ENCODE assay signal across 8 cellular contexts in genomic region chr10:9402067-9402466, GRCh38.
DNase-seq lines count a peak whose midpoint lies in the region; ATAC-seq, FAIRE-seq and TF ChIP-seq lines count a peak whose summit lies in the region.
"Not testable (repeated sequence)": the region's sequence is repeated elsewhere in the genome, so short reads cannot be mapped to it uniquely, and the experiment has no call there.

No MANE protein-coding gene starts in this region.

- TF ChIP-seq CTCF in GM23338 (conservative IDR thresholded peaks at IDR 0.05; ENCODE audit: low read depth in 2 of 2), result peak; percentile 25 to 56; a peak in 3 of 4 replicates
- 0 out of 2 replicates have a peak, but pooled peaks have one; percentile 20 for TF ChIP-seq CTCF in WTC11 (IDR thresholded peaks at IDR 0.05)

- not testable (repeated sequence) for H3K4me2 ChIP-seq in GM23338

- not testable (repeated sequence) for H4K20me1 ChIP-seq in GM23338 (replicated peaks; ENCODE audit: insufficient read depth)

- H3K27me3 ChIP-seq in GM23338 (ENCODE audit: insufficient read depth), result not testable (repeated sequence)

- POLR2A ChIA-PET in WTC11 (lab: Charles Lee), result not testable (repeated sequence)

- not testable (repeated sequence) for H3K4me3 ChIP-seq in GM23338

- not testable (repeated sequence) for H3F3A ChIP-seq in GM23338 (replicated peaks; ENCODE audit: low read depth)

- not testable (repeated sequence) for H3K36me3 ChIP-seq in GM23338 (ENCODE audit: insufficient read depth)

- H2AFZ ChIP-seq in GM23338, result not testable (repeated sequence)

- CTCF ChIA-PET in WTC11 (lab: Charles Lee), result not testable (repeated sequence)

- not testable (repeated sequence) for H3K9me2 ChIP-seq in GM23338 (ENCODE audit: insufficient read depth)

- H3K4me1 ChIP-seq in GM23338 (ENCODE audit: insufficient read depth), result not testable (repeated sequence)

- not testable (repeated sequence) for FAIRE-seq in urothelium cell line (lab: Jason Lieb, UNC)

- H3K4me3 Mint-ChIP-seq in GM23338, WTC11: not testable (repeated sequence)

- DNase-seq in DMS114 treated with DMSO at 0.1 percent for 48 hours (lab: John Stamatoyannopoulos, UW; ENCODE audit: unreplicated experiment) (peak; percentile 10), GM23338 (ENCODE audit: low spot score) (peak; percentile 30), NCI-H1105 treated with DMSO at 0.1 percent for 48 hours (lab: John Stamatoyannopoulos, UW) (peak; percentile 17), NCI-H774 (lab: John Stamatoyannopoulos, UW) (peak; percentile 4), RPMI8226 (peak; percentile 23), WTC11 (ENCODE audit: low spot score) (peak; percentile 48), islet precursor cell (peak; percentile 65), urothelium cell line (ENCODE audit: low spot score) (peak; percentile 8)

- not testable (repeated sequence) for H3K27ac Mint-ChIP-seq in GM23338, WTC11

- H3K4me1 Mint-ChIP-seq in GM23338, WTC11: not testable (repeated sequence)

- peaks cover 20% of the 10 kb centered on the region for H3K9me3 Mint-ChIP-seq in GM23338
- peaks cover 17% of the 10 kb centered on the region for H3K9me3 Mint-ChIP-seq in WTC11

- H3K36me3 Mint-ChIP-seq in GM23338 (ENCODE audit: low read depth), result peaks cover 13% of the 10 kb centered on the region; the same call in 2 of the 3 replicates
- not testable (repeated sequence) for H3K36me3 Mint-ChIP-seq in WTC11

- not testable (repeated sequence) for H3K79me2 ChIP-seq in GM23338 (replicated peaks; ENCODE audit: insufficient read depth)

- not testable (repeated sequence) for H3K27me3 Mint-ChIP-seq in GM23338 (ENCODE audit: insufficient read depth, low read depth, poor library complexity); WTC11 (ENCODE audit: low read depth)

- ATAC-seq in GM23338, WTC11: not testable (repeated sequence)

- H3K27ac ChIP-seq in GM23338 (ENCODE audit: low read depth), result not testable (repeated sequence)

Comparison
In these comparisons a context has a peak if more than half of its experiments do, and no peak if none do; other contexts are left out.
1. DNase-seq: peak in every context shown above with its lines; median percentile 65 in islet precursor cell; 48 in WTC11; 30 in GM23338; 23 in RPMI8226; 17 in NCI-H1105 treated with DMSO at 0.1 percent for 48 hours; 10 in DMS114 treated with DMSO at 0.1 percent for 48 hours; 8 in urothelium cell line; 4 in NCI-H774.